ENCODE assay signal across 1 cellular context in the genomic region with DNA sequence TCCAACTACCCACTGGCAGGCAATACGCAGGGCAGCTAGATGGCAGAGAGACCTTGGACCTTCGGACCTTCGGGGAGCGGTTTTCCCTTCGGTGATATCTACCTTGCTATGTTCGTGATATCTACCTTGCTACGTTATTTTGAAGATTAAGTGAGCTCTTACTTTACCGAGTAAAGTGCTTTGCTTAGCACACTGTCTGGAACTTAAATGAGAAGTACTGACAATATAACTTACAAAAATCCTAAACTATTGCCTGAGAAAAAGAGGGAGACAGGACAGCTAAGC.
TF ChIP-seq lines count a peak whose summit lies in the region.

No MANE protein-coding gene starts in this region.

TF ChIP-seq in K562, 482 proteins besides CTCF, POLR2A, EP300 and RAD21 (continued from another document):
- TF ChIP-seq ZC3H11A (IDR thresholded peaks at IDR 0.05; ENCODE audit: low read depth, low read length) (no peak), TAF9B (IDR thresholded peaks at IDR 0.05; ENCODE audit: partially characterized antibody) (peak; percentile 37), MEF2D (tag; conservative IDR thresholded peaks at IDR 0.05; ENCODE audit: low read depth) (0 out of 2 replicates have a peak, but pooled peaks have one; percentile 4), NBN (IDR thresholded peaks at IDR 0.05; ENCODE audit: low read depth) (0 out of 2 replicates have a peak, but pooled peaks have one; percentile 10), SUPT5H (IDR thresholded peaks at IDR 0.05) (0 out of 2 replicates have a peak, but pooled peaks have one; percentile 15), ARNT (IDR thresholded peaks at IDR 0.05) (0 out of 4 replicates have a peak, but pooled peaks of 1 of the 2 experiments have one; percentile 7), TAF7 (tag; IDR thresholded peaks at IDR 0.05) (no peak), POLR2H (tag; IDR thresholded peaks at IDR 0.05; ENCODE audit: low read depth) (no peak), ATF7 (IDR thresholded peaks at IDR 0.05) (no peak), CHD4 (IDR thresholded peaks at IDR 0.05; ENCODE audit: insufficient read depth, insufficient replicate concordance, low read depth, low read length, poor library complexity, severe bottlenecking) (no peak), CSDE1 (IDR thresholded peaks at IDR 0.05) (0 out of 4 replicates have a peak, but pooled peaks of 1 of the 2 experiments have one; percentile 10), RHOXF2B (CRISPR knock-in tag; conservative IDR thresholded peaks at IDR 0.05) (no peak), FOSL1 (tag; conservative IDR thresholded peaks at IDR 0.05) (peak; percentile 64), JUNB (CRISPR knock-in tag; conservative IDR thresholded peaks at IDR 0.05) (no peak), SRSF3 (IDR thresholded peaks at IDR 0.05; ENCODE audit: insufficient read depth, low read length) (no peak), MTA1 (IDR thresholded peaks at IDR 0.05; ENCODE audit: borderline replicate concordance) (0 out of 2 replicates have a peak, but pooled peaks have one; percentile 0), PHF8 (IDR thresholded peaks at IDR 0.05; ENCODE audit: borderline replicate concordance, low read length) (no peak), ZNF274 (IDR thresholded peaks at IDR 0.05; ENCODE audit: borderline replicate concordance, low read depth, low read length) (no peak), DPF2 (IDR thresholded peaks at IDR 0.05) (0 out of 2 replicates have a peak, but pooled peaks have one; percentile 49), ZNF561 (CRISPR knock-in tag; conservative IDR thresholded peaks at IDR 0.05) (no peak)
- TF ChIP-seq, protein P1, sequence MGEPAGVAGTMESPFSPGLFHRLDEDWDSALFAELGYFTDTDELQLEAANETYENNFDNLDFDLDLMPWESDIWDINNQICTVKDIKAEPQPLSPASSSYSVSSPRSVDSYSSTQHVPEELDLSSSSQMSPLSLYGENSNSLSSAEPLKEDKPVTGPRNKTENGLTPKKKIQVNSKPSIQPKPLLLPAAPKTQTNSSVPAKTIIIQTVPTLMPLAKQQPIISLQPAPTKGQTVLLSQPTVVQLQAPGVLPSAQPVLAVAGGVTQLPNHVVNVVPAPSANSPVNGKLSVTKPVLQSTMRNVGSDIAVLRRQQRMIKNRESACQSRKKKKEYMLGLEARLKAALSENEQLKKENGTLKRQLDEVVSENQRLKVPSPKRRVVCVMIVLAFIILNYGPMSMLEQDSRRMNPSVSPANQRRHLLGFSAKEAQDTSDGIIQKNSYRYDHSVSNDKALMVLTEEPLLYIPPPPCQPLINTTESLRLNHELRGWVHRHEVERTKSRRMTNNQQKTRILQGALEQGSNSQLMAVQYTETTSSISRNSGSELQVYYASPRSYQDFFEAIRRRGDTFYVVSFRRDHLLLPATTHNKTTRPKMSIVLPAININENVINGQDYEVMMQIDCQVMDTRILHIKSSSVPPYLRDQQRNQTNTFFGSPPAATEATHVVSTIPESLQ (CRISPR knock-in tag; IDR thresholded peaks at IDR 0.05): 0 out of 2 replicates have a peak, but pooled peaks have one; percentile 5
- TF ChIP-seq, protein P2, sequence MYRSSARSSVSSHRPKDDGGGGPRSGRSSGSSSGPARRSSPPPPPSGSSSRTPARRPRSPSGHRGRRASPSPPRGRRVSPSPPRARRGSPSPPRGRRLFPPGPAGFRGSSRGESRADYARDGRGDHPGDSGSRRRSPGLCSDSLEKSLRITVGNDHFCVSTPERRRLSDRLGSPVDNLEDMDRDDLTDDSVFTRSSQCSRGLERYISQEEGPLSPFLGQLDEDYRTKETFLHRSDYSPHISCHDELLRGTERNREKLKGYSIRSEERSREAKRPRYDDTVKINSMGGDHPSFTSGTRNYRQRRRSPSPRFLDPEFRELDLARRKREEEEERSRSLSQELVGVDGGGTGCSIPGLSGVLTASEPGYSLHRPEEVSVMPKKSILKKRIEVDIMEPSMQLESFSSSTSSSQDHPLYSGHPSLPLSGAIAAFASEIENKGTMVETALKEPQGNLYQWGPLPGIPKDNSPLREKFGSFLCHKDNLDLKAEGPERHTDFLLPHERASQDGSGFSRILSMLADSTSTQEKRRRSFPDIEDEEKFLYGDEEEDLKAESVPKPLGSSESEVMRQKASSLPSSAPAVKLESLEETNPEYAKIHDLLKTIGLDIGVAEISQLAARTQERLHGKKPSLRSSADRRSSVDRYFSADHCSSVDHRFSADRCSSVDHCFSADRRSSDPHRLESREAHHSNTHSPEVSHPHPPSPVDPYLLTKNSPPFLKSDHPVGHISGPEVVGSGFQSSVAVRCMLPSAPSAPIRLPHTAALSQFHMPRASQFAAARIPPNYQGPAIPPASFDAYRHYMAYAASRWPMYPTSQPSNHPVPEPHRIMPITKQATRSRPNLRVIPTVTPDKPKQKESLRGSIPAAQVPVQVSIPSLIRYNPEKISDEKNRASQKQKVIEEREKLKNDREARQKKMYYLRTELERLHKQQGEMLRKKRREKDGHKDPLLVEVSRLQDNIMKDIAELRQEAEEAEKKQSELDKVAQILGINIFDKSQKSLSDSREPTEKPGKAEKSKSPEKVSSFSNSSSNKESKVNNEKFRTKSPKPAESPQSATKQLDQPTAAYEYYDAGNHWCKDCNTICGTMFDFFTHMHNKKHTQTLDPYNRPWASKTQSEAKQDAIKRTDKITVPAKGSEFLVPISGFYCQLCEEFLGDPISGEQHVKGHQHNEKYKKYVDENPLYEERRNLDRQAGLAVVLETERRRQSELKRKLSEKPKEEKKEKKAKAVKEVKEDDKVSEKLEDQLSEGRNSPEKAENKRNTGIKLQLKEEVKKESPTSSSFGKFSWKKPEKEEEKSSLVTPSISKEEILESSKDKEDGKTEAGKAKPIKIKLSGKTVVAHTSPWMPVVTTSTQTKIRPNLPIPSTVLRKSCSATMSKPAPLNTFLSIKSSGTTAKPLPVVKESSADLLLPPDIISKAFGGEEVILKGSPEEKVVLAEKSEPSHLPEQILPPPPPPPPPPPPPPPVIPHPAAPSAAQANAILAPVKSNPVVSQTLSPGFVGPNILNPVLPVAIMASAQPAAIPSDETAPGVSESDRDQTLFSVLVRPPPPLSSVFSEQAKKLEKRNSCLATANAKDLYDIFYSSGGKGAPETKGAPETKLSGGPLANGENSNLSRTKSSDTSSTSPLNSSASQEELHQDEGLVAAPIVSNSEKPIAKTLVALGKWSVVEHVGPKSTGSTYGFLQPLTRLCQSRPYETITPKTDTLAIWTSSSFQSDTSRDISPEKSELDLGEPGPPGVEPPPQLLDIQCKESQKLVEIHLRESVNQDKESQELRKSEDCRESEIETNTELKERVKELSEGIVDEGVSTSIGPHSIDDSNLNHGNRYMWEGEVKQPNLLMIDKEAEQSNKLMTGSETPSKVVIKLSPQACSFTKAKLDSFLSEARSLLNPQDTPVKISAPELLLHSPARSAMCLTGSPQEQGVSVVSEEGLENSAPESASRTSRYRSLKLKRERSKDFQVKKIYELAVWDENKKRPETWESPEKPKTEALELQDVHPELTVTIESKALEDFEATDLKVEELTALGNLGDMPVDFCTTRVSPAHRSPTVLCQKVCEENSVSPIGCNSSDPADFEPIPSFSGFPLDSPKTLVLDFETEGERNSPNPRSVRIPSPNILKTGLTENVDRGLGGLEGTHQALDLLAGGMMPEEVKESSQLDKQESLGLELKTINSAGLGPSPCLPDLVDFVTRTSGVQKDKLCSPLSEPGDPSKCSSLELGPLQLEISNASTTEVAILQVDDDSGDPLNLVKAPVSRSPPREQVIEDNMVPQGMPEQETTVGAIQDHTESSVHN (IDR thresholded peaks at IDR 0.05; ENCODE audit: borderline replicate concordance in 1 of 2, low read depth in 1 of 2): peak in 1 of 2 experiments; percentile 56; a peak in 1 of 4 replicates
